Comparison of ENCODE assay signal across 7 cellular contexts in genomic region chr2:134967180-134967579, GRCh38. TPM values are rescaled to one million over a fixed set of nuclear protein-coding genes. Genes with fewer than 3 reads are reported as not detected.
DNase-seq lines count a peak whose midpoint lies in the region; ATAC-seq and TF ChIP-seq lines count a peak whose summit lies in the region.
"Not testable (repeated sequence)": the region's sequence is repeated elsewhere in the genome, so short reads cannot be mapped to it uniquely, and the experiment has no call there.

No MANE protein-coding gene starts in this region.

- peak overlapping the region; percentile 53; the same call in 1 of the 2 replicates for H3K27ac ChIP-seq in BLaER1

- not testable (repeated sequence) for ATAC-seq in activated CD8-positive, alpha-beta T cell treated with anti-CD3 and anti-CD28 coated beads for 36 hours

- CTCF ChIA-PET in activated CD8-positive, alpha-beta T cell treated with anti-CD3 and anti-CD28 coated beads for 36 hours (lab: Charles Lee): not testable (repeated sequence)

- H3K4me3 Mint-ChIP-seq in activated CD8-positive, alpha-beta T cell treated with anti-CD3 and anti-CD28 coated beads for 36 hours: not testable (repeated sequence)
- H3K4me3 Mint-ChIP-seq in endothelial cell (ENCODE audit: unreplicated experiment): peak overlapping the region; percentile 11

- H3K27me3 ChIP-seq in BLaER1: not testable (repeated sequence)

- H3K36me3 Mint-ChIP-seq in activated CD8-positive, alpha-beta T cell treated with anti-CD3 and anti-CD28 coated beads for 36 hours (ENCODE audit: low read depth); endothelial cell (ENCODE audit: low read depth, unreplicated experiment): not testable (repeated sequence)

- peak overlapping the region; percentile 45 for H3K4me2 ChIP-seq in BLaER1

- peaks cover 12% of the 10 kb centered on the region for H3K9me3 Mint-ChIP-seq in activated CD8-positive, alpha-beta T cell treated with anti-CD3 and anti-CD28 coated beads for 36 hours
- not testable (repeated sequence) for H3K9me3 Mint-ChIP-seq in endothelial cell (ENCODE audit: unreplicated experiment)

- not testable (repeated sequence) for H3K27me3 Mint-ChIP-seq in activated CD8-positive, alpha-beta T cell treated with anti-CD3 and anti-CD28 coated beads for 36 hours
- peaks cover 13% of the 10 kb centered on the region for H3K27me3 Mint-ChIP-seq in endothelial cell (ENCODE audit: unreplicated experiment)

- peaks cover 34% of the 10 kb centered on the region for H3K9me3 ChIP-seq in BLaER1

- H3K4me1 Mint-ChIP-seq in activated CD8-positive, alpha-beta T cell treated with anti-CD3 and anti-CD28 coated beads for 36 hours (ENCODE audit: low read depth): not testable (repeated sequence)
- H3K4me1 Mint-ChIP-seq in endothelial cell (ENCODE audit: unreplicated experiment): peaks cover 27% of the 10 kb centered on the region

- not testable (repeated sequence) for H3K27ac Mint-ChIP-seq in activated CD8-positive, alpha-beta T cell treated with anti-CD3 and anti-CD28 coated beads for 36 hours
- peak overlapping the region; percentile 94 for H3K27ac Mint-ChIP-seq in endothelial cell (ENCODE audit: unreplicated experiment)

- not testable (repeated sequence) for H3K4me3 ChIP-seq in BLaER1

- POLR2A ChIA-PET in activated CD8-positive, alpha-beta T cell treated with anti-CD3 and anti-CD28 coated beads for 36 hours (lab: Charles Lee): not testable (repeated sequence)

- not testable (repeated sequence) for TF ChIP-seq CTCF in activated CD8-positive, alpha-beta T cell treated with anti-CD3 and anti-CD28 coated beads for 36 hours (IDR thresholded peaks at IDR 0.05); endothelial cell (IDR thresholded peaks at IDR 0.05; ENCODE audit: unreplicated experiment)

- DNase-seq in UCSD-AML1 (lab: John Stamatoyannopoulos, UW; ENCODE audit: unreplicated experiment) (peak; percentile 23), dermis blood vessel endothelial cell (peak; percentile 90), endothelial cell (ENCODE audit: low spot score) (peak; percentile 31), glomerular endothelial cell (ENCODE audit: extremely low read depth, low read depth, low spot score) (peak; percentile 61), lung microvascular endothelial cell (ENCODE audit: low read depth in 2 of 2) (peak; percentile 84 to 91)
- peak; percentile 13 for DNase-seq in activated CD8-positive, alpha-beta T cell treated with anti-CD3 and anti-CD28 coated beads for 36 hours

- intact Hi-C loops in activated CD8-positive, alpha-beta T cell treated with anti-CD3 and anti-CD28 coated beads for 36 hours (cut with micrococcal nuclease): not testable (repeated sequence)

- not testable (repeated sequence) for H4K20me1 ChIP-seq in BLaER1

- not testable (repeated sequence) for H3K9ac ChIP-seq in BLaER1

- H3K36me3 ChIP-seq in BLaER1: not testable (repeated sequence)

- H3K4me1 ChIP-seq in BLaER1: not testable (repeated sequence)

RNA-seq across cellular contexts. Expression of gene CCNT2, which starts 48.6 kb away (rescaled TPM):
- total RNA-seq in activated CD8-positive, alpha-beta T cell treated with anti-CD3 and anti-CD28 coated beads for 36 hours: 10 to 100 TPM; 30.5 to 32.1 TPM
- total RNA-seq in dermis blood vessel endothelial cell (32.6 and 35.1 TPM in 2 replicates), endothelial cell (ENCODE audit: unreplicated experiment) (49.5 TPM), glomerular endothelial cell (14.4 and 22.5 TPM in 2 replicates), lung microvascular endothelial cell (19.8 and 27.0 TPM in 2 replicates)

Comparison
In these comparisons a context has a peak if more than half of its experiments do, and no peak if none do; other contexts are left out.
1. DNase-seq: peak in every context shown above with its lines; median percentile 90 in dermis blood vessel endothelial cell; 88 in lung microvascular endothelial cell; 61 in glomerular endothelial cell; 31 in endothelial cell; 23 in UCSD-AML1; 13 in activated CD8-positive, alpha-beta T cell treated with anti-CD3 and anti-CD28 coated beads for 36 hours.